In genomic region chr11:65546217-65546958, GRCh38 we compare ENCODE assay signal across 9 cellular contexts. TPM values are rescaled to one million over a fixed set of nuclear protein-coding genes. Genes with fewer than 3 reads are reported as not detected.
DNase-seq lines count a peak whose midpoint lies in the region; ATAC-seq, FAIRE-seq and TF ChIP-seq lines count a peak whose summit lies in the region.
"Had no signal": no experiment of that assay in that cellular context is flagged by ENCODE, and none has a peak within 500 bp of the region (broad histone marks: within the 10 kb centered on the region; RNA-seq: fewer than 3 reads in every experiment).

No MANE protein-coding gene starts in this region.

- peak; percentile 28 for FAIRE-seq in endothelial cell of umbilical vein (lab: Jason Lieb, UNC)
- FAIRE-seq: A204.1 had no signal

- no peaks in the 10 kb centered on the region for H4K20me1 ChIP-seq in endothelial cell of umbilical vein (replicated peaks; ENCODE audit: control insufficient read depth, extremely low read depth, insufficient read depth, low read length)
- peaks cover 26% of the 10 kb centered on the region for H4K20me1 ChIP-seq in neural progenitor cell (ENCODE audit: low read depth)

- H3K4me1 ChIP-seq in endothelial cell of umbilical vein (ENCODE audit: control insufficient read depth, extremely low read depth, insufficient read depth, low read length): peaks cover 1% of the 10 kb centered on the region
- H3K4me1 ChIP-seq in neural progenitor cell: peaks cover 4% of the 10 kb centered on the region
- peaks cover 38% of the 10 kb centered on the region for H3K4me1 ChIP-seq in thymus (ENCODE audit: control insufficient read depth, insufficient read depth, low read length)

- H3K9ac ChIP-seq in endothelial cell of umbilical vein (replicated peaks; ENCODE audit: extremely low read depth, insufficient read depth, low read length) (no peak overlapping the region), neural progenitor cell (no peak overlapping the region)

- H3K79me2 ChIP-seq in endothelial cell of umbilical vein (ENCODE audit: control insufficient read depth, insufficient read depth, low read length): no peaks in the 10 kb centered on the region
- no peaks in the 10 kb centered on the region for H3K79me2 ChIP-seq in neural progenitor cell (ENCODE audit: low read depth)

- H3K4me3 Mint-ChIP-seq in activated CD8-positive, alpha-beta T cell treated with anti-CD3 and anti-CD28 coated beads, Interleukin-2, amount 10 ng/mL, durations not matched to agents 7 days and 5 days: peak overlapping the region; percentile 72
- peak overlapping the region; percentile 74 for H3K4me3 Mint-ChIP-seq in neural progenitor cell

- peaks cover 40% of the 10 kb centered on the region for H3K36me3 Mint-ChIP-seq in activated CD8-positive, alpha-beta T cell treated with anti-CD3 and anti-CD28 coated beads, Interleukin-2, amount 10 ng/mL, durations not matched to agents 7 days and 5 days (ENCODE audit: low read depth)
- H3K36me3 Mint-ChIP-seq in neural progenitor cell: peaks cover 5% of the 10 kb centered on the region

- peaks cover 17% of the 10 kb centered on the region for H3F3A ChIP-seq in neural progenitor cell (ENCODE audit: low read depth)

- no peak overlapping the region for H3K4me2 ChIP-seq in endothelial cell of umbilical vein (ENCODE audit: insufficient read depth, low read length)
- peak overlapping the region; percentile 81 for H3K4me2 ChIP-seq in neural progenitor cell

- POLR2A ChIA-PET in activated CD8-positive, alpha-beta T cell treated with anti-CD3 and anti-CD28 coated beads, Interleukin-2, amount 10 ng/mL, durations not matched to agents 7 days and 5 days (lab: Charles Lee): interaction anchor here (0.6 to 1.7 kb wide), 6 partner anchors 10 to 41 kb away, joined by 3 to 5 read pairs (median 4); partner anchors contain the start of genes FAM89B and ZNRD2
- POLR2A ChIA-PET in endothelial cell of umbilical vein (lab: Charles Lee): interaction anchor here (0.6 kb wide), 1 partner anchor 46 kb away, joined by 3 read pairs; no protein-coding TSS in a partner anchor

- H3K27me3 ChIP-seq in endothelial cell of umbilical vein (ENCODE audit: control insufficient read depth in 2 of 2, insufficient read depth in 2 of 2, low read length in 2 of 2) (no peaks in the 10 kb centered on the region), neural progenitor cell (peaks cover 97% of the 10 kb centered on the region), thymus (ENCODE audit: control insufficient read depth, insufficient read depth) (no peaks in the 10 kb centered on the region)

- intact Hi-C loops in endothelial cell of umbilical vein (cut with micrococcal nuclease): loop anchor here (2.0 kb wide), 2 partner anchors 14 to 24 kb away; partner anchors contain the start of gene ZNRD2

- BruUV-seq in endothelial cell of umbilical vein (replicated peaks; lab: Mats Ljungman, UMichigan): no TSS peak

- H2AFZ ChIP-seq in endothelial cell of umbilical vein (ENCODE audit: low read depth, low read length): no peak overlapping the region
- peak overlapping the region; percentile 43 for H2AFZ ChIP-seq in neural progenitor cell (replicated peaks)

- dilution Hi-C loops in endothelial cell of umbilical vein (cut with MboI; ENCODE audit: extremely low pct_ligation_motif_present, low sequenced_read_pairs): no loop called here

- peak overlapping the region; percentile 87 for H3K27ac Mint-ChIP-seq in activated CD8-positive, alpha-beta T cell treated with anti-CD3 and anti-CD28 coated beads, Interleukin-2, amount 10 ng/mL, durations not matched to agents 7 days and 5 days
- no peak overlapping the region for H3K27ac Mint-ChIP-seq in neural progenitor cell

- H3K36me3 ChIP-seq in endothelial cell of umbilical vein (ENCODE audit: control insufficient read depth in 2 of 2, extremely low read depth in 1 of 2, insufficient read depth in 2 of 2, low read length in 2 of 2) (peaks cover 0 to 34% of the 10 kb centered on the region in 2 experiments), neural progenitor cell (no peaks in the 10 kb centered on the region), thymus (ENCODE audit: control insufficient read depth, insufficient read depth) (peaks cover 6% of the 10 kb centered on the region)

- H3K4me1 Mint-ChIP-seq in activated CD8-positive, alpha-beta T cell treated with anti-CD3 and anti-CD28 coated beads, Interleukin-2, amount 10 ng/mL, durations not matched to agents 7 days and 5 days (ENCODE audit: low read depth): peaks cover 52% of the 10 kb centered on the region
- peaks cover 28% of the 10 kb centered on the region for H3K4me1 Mint-ChIP-seq in neural progenitor cell

- ATAC-seq in HG03135 (IDR thresholded peaks at IDR 0.05; ENCODE audit: unreplicated experiment): peak; percentile 78
- ATAC-seq in activated CD8-positive, alpha-beta T cell treated with anti-CD3 and anti-CD28 coated beads, Interleukin-2, amount 10 ng/mL, durations not matched to agents 7 days and 5 days: peak; percentile 92

- WGBS in thymus: 6% methylated on average over 64 of the region's 64 CpGs

- peak; percentile 86 for DNase-seq in DMS 273 (lab: John Stamatoyannopoulos, UW; ENCODE audit: unreplicated experiment)
- DNase-seq in DMS 273 treated with DMSO at 0.1 percent for 48 hours (lab: John Stamatoyannopoulos, UW): no peak
- peak; percentile 75 to 97 for DNase-seq in NCI-H526 (lab: John Stamatoyannopoulos, UW)
- DNase-seq in activated CD8-positive, alpha-beta T cell treated with anti-CD3 and anti-CD28 coated beads, Interleukin-2, amount 10 ng/mL, durations not matched to agents 7 days and 5 days: peak; percentile 98
- peak; percentile 44 for DNase-seq in endothelial cell of umbilical vein (ENCODE audit: low read depth, low spot score)
- peak; percentile 94 for DNase-seq in neural progenitor cell (ENCODE audit: low spot score)

- H3K27me3 Mint-ChIP-seq in activated CD8-positive, alpha-beta T cell treated with anti-CD3 and anti-CD28 coated beads, Interleukin-2, amount 10 ng/mL, durations not matched to agents 7 days and 5 days (ENCODE audit: low read depth): no peaks in the 10 kb centered on the region
- peaks cover 29% of the 10 kb centered on the region for H3K27me3 Mint-ChIP-seq in neural progenitor cell (ENCODE audit: insufficient read depth, low read depth)

- TF ChIP-seq POLR2A in endothelial cell of umbilical vein (IDR thresholded peaks at IDR 0.05; ENCODE audit: low read depth, low read length): no peak

- no peak for TF ChIP-seq CTCF in endothelial cell of umbilical vein (IDR thresholded peaks at IDR 0.05; ENCODE audit: extremely low read depth in 1 of 2, insufficient read depth in 1 of 2, low read depth in 1 of 2, low read length in 2 of 2)
- TF ChIP-seq CTCF in neural progenitor cell (IDR thresholded peaks at IDR 0.05): no peak

- H3K4me3 ChIP-seq in endothelial cell of umbilical vein (replicated peaks in 1 of 3; ENCODE audit: insufficient read depth in 1 of 3, low read depth in 1 of 3, low read length in 3 of 3): no peak overlapping the region
- peak overlapping the region; percentile 44 for H3K4me3 ChIP-seq in neural progenitor cell
- peak overlapping the region; percentile 44 for H3K4me3 ChIP-seq in thymus (ENCODE audit: low read length)

- H3K9me3 ChIP-seq in endothelial cell of umbilical vein (replicated peaks; ENCODE audit: control insufficient read depth, insufficient read depth, low read length) (no peaks in the 10 kb centered on the region), neural progenitor cell (ENCODE audit: low read depth) (no peaks in the 10 kb centered on the region), thymus (ENCODE audit: control insufficient read depth) (no peaks in the 10 kb centered on the region)

- H3K9me1 ChIP-seq in endothelial cell of umbilical vein (replicated peaks; ENCODE audit: control insufficient read depth, extremely low read depth, insufficient read depth, low read length): no peaks in the 10 kb centered on the region

- CTCF ChIA-PET in activated CD8-positive, alpha-beta T cell treated with anti-CD3 and anti-CD28 coated beads, Interleukin-2, amount 10 ng/mL, durations not matched to agents 7 days and 5 days (lab: Charles Lee): interaction anchor here (1.1 to 8.4 kb wide), 6 partner anchors 11 to 44 kb away, joined by 3 to 172 read pairs (median 4); partner anchors contain the start of genes FAM89B, KCNK7 and ZNRD2
- CTCF ChIA-PET in endothelial cell of umbilical vein (lab: Charles Lee): interaction anchor here (0.7 to 1.1 kb wide), 4 partner anchors 9 to 26 kb away, joined by 3 to 11 read pairs (median 4); partner anchors contain the start of gene FAM89B

- H3K27ac ChIP-seq in endothelial cell of umbilical vein (ENCODE audit: insufficient read depth, low read depth, low read length) (no peak overlapping the region), neural progenitor cell (no peak overlapping the region), thymus (ENCODE audit: low read depth) (peak overlapping the region; percentile 87)

- no peaks in the 10 kb centered on the region for H3K9me3 Mint-ChIP-seq in activated CD8-positive, alpha-beta T cell treated with anti-CD3 and anti-CD28 coated beads, Interleukin-2, amount 10 ng/mL, durations not matched to agents 7 days and 5 days (ENCODE audit: insufficient read depth)
- no peaks in the 10 kb centered on the region for H3K9me3 Mint-ChIP-seq in neural progenitor cell

RNA-seq across cellular contexts. Expression of gene LTBP3, which starts 11.8 kb away (rescaled TPM):
- total RNA-seq in activated CD8-positive, alpha-beta T cell treated with anti-CD3 and anti-CD28 coated beads, Interleukin-2, amount 10 ng/mL, durations not matched to agents 7 days and 5 days: 10 to 100 TPM; 64.7 to 70.8 TPM
- total RNA-seq in endothelial cell of umbilical vein (120 and 121 TPM in 2 replicates), neural progenitor cell (ENCODE audit: low replicate concordance) (1.2 and 6.1 TPM in 2 replicates)
- polyA plus RNA-seq in endothelial cell of umbilical vein (209 and 225 TPM in 2 replicates), thymus (64.6 TPM)
- polyA plus RNA-seq in endothelial cell of umbilical vein (2011; cell fraction: cytosol; rRNA removed): 92.6 and 135 TPM in 2 replicates
- 799 and 904 TPM in 2 replicates for polyA plus RNA-seq in endothelial cell of umbilical vein (2011; cell fraction: nucleus; rRNA removed)
- polyA plus RNA-seq in endothelial cell of umbilical vein (2012): 108 and 232 TPM in 2 replicates
- polyA minus RNA-seq in endothelial cell of umbilical vein: 44.1 and 70.6 TPM in 2 replicates
- polyA minus RNA-seq in endothelial cell of umbilical vein (2011; cell fraction: cytosol; rRNA and poly(A)+ RNA removed): 8.5 TPM
- polyA minus RNA-seq in endothelial cell of umbilical vein (2011; cell fraction: nucleus; rRNA and poly(A)+ RNA removed): 104 and 152 TPM in 2 replicates

RNA-seq across cellular contexts. Expression of gene SCYL1, which starts 21.5 kb away (rescaled TPM):
- 10 to 100 TPM; 68.0 to 69.5 TPM for total RNA-seq in activated CD8-positive, alpha-beta T cell treated with anti-CD3 and anti-CD28 coated beads, Interleukin-2, amount 10 ng/mL, durations not matched to agents 7 days and 5 days
- total RNA-seq in endothelial cell of umbilical vein: 88.2 and 88.7 TPM in 2 replicates
- polyA plus RNA-seq in endothelial cell of umbilical vein: 126 and 153 TPM in 2 replicates
- 95.1 and 111 TPM in 2 replicates for polyA plus RNA-seq in endothelial cell of umbilical vein (2011; cell fraction: cytosol; rRNA removed)
- polyA plus RNA-seq in endothelial cell of umbilical vein (2011; cell fraction: nucleus; rRNA removed): 143 and 176 TPM in 2 replicates
- polyA plus RNA-seq in endothelial cell of umbilical vein (2012): 53.3 and 68.2 TPM in 2 replicates
- polyA minus RNA-seq in endothelial cell of umbilical vein: 50.9 and 74.3 TPM in 2 replicates
- 57.2 TPM for polyA minus RNA-seq in endothelial cell of umbilical vein (2011; cell fraction: cytosol; rRNA and poly(A)+ RNA removed)
- polyA minus RNA-seq in endothelial cell of umbilical vein (2011; cell fraction: nucleus; rRNA and poly(A)+ RNA removed): 38.2 and 51.4 TPM in 2 replicates
- 16.9 and 45.2 TPM in 2 replicates for total RNA-seq in neural progenitor cell (ENCODE audit: low replicate concordance)
- polyA plus RNA-seq in thymus: 68.1 TPM

RNA-seq across cellular contexts. Expression of gene ZNRD2, which starts 23.9 kb away (rescaled TPM):
- total RNA-seq in activated CD8-positive, alpha-beta T cell treated with anti-CD3 and anti-CD28 coated beads, Interleukin-2, amount 10 ng/mL, durations not matched to agents 7 days and 5 days: 10 to 100 TPM; 39.2 to 40.7 TPM
- total RNA-seq in endothelial cell of umbilical vein (40.8 and 46.9 TPM in 2 replicates), neural progenitor cell (ENCODE audit: low replicate concordance) (15.5 and 34.0 TPM in 2 replicates)
- polyA plus RNA-seq in endothelial cell of umbilical vein (96.2 and 96.7 TPM in 2 replicates), thymus (38.0 TPM)
- polyA plus RNA-seq in endothelial cell of umbilical vein (2011; cell fraction: cytosol; rRNA removed): 73.6 and 74.5 TPM in 2 replicates
- polyA plus RNA-seq in endothelial cell of umbilical vein (2011; cell fraction: nucleus; rRNA removed): 50.6 TPM in 2 replicates
- 93.2 and 99.8 TPM in 2 replicates for polyA plus RNA-seq in endothelial cell of umbilical vein (2012)
- polyA minus RNA-seq in endothelial cell of umbilical vein: 11.3 and 14.6 TPM in 2 replicates
- 27.7 TPM for polyA minus RNA-seq in endothelial cell of umbilical vein (2011; cell fraction: cytosol; rRNA and poly(A)+ RNA removed)
- polyA minus RNA-seq in endothelial cell of umbilical vein (2011; cell fraction: nucleus; rRNA and poly(A)+ RNA removed): 14.4 and 33.5 TPM in 2 replicates

RNA-seq across cellular contexts. Expression of gene FAM89B, which starts 25.9 kb away (rescaled TPM):
- total RNA-seq in activated CD8-positive, alpha-beta T cell treated with anti-CD3 and anti-CD28 coated beads, Interleukin-2, amount 10 ng/mL, durations not matched to agents 7 days and 5 days: 10 to 100 TPM; 32.0 to 33.6 TPM
- total RNA-seq in endothelial cell of umbilical vein (63.1 and 63.8 TPM in 2 replicates), neural progenitor cell (ENCODE audit: low replicate concordance) (11.7 and 27.8 TPM in 2 replicates)
- polyA plus RNA-seq in endothelial cell of umbilical vein (153 and 193 TPM in 2 replicates), thymus (62.2 TPM)
- polyA plus RNA-seq in endothelial cell of umbilical vein (2011; cell fraction: cytosol; rRNA removed): 57.2 and 80.4 TPM in 2 replicates
- 31.0 and 31.4 TPM in 2 replicates for polyA plus RNA-seq in endothelial cell of umbilical vein (2011; cell fraction: nucleus; rRNA removed)
- polyA plus RNA-seq in endothelial cell of umbilical vein (2012): 44.3 and 64.1 TPM in 2 replicates
- polyA minus RNA-seq in endothelial cell of umbilical vein: 30.8 and 35.3 TPM in 2 replicates
- 10.7 TPM for polyA minus RNA-seq in endothelial cell of umbilical vein (2011; cell fraction: cytosol; rRNA and poly(A)+ RNA removed)
- polyA minus RNA-seq in endothelial cell of umbilical vein (2011; cell fraction: nucleus; rRNA and poly(A)+ RNA removed): 15.6 and 20.3 TPM in 2 replicates

RNA-seq across cellular contexts. Expression of gene EHBP1L1, which starts 29.5 kb away (rescaled TPM):
- 10 to 100 TPM; 94.4 to 95.3 TPM for total RNA-seq in activated CD8-positive, alpha-beta T cell treated with anti-CD3 and anti-CD28 coated beads, Interleukin-2, amount 10 ng/mL, durations not matched to agents 7 days and 5 days
- total RNA-seq in endothelial cell of umbilical vein (18.8 and 19.7 TPM in 2 replicates), neural progenitor cell (ENCODE audit: low replicate concordance) (4.7 and 5.1 TPM in 2 replicates)
- polyA plus RNA-seq in endothelial cell of umbilical vein (12.7 and 18.5 TPM in 2 replicates), thymus (66.5 TPM)
- polyA plus RNA-seq in endothelial cell of umbilical vein (2011; cell fraction: cytosol; rRNA removed): 7.1 and 11.1 TPM in 2 replicates
- polyA plus RNA-seq in endothelial cell of umbilical vein (2011; cell fraction: nucleus; rRNA removed): 29.6 and 32.5 TPM in 2 replicates
- 14.2 and 20.1 TPM in 2 replicates for polyA plus RNA-seq in endothelial cell of umbilical vein (2012)
- 8.6 and 12.0 TPM in 2 replicates for polyA minus RNA-seq in endothelial cell of umbilical vein
- 64.3 TPM for polyA minus RNA-seq in endothelial cell of umbilical vein (2011; cell fraction: cytosol; rRNA and poly(A)+ RNA removed)
- 7.8 and 11.2 TPM in 2 replicates for polyA minus RNA-seq in endothelial cell of umbilical vein (2011; cell fraction: nucleus; rRNA and poly(A)+ RNA removed)

Comparison
In these comparisons a context has a peak if more than half of its experiments do, and no peak if none do; other contexts are left out.
1. H3K4me3 ChIP-seq: peak in neural progenitor cell (single experiment) and thymus (single experiment); none in endothelial cell of umbilical vein (0 of 3).